In genomic region chr5:103393131-103393754, GRCh38 we compare ENCODE assay signal across 10 cellular contexts.
DNase-seq lines count a peak whose midpoint lies in the region; ATAC-seq, FAIRE-seq and TF ChIP-seq lines count a peak whose summit lies in the region.
"Had no signal": no experiment of that assay in that cellular context is flagged by ENCODE, and none has a peak within 500 bp of the region (broad histone marks: within the 10 kb centered on the region; RNA-seq: fewer than 3 reads in every experiment).

No MANE protein-coding gene starts in this region.

- H3K18ac ChIP-seq in H1 (ENCODE audit: extremely low read depth, low read length) = 0 out of 2 replicates have a peak overlapping the region, but pooled peaks have one; percentile 3

- H3K9me3 Mint-ChIP-seq in nephron progenitor cell = no peaks in the 10 kb centered on the region

- CTCF ChIA-PET in H1 (lab: Charles Lee; ENCODE audit: partially characterized antibody) = interaction anchor here (0.6 to 2.5 kb wide), 35 partner anchors 9 to 525 kb away, joined by 3 to 19 read pairs (median 4); no protein-coding TSS in a partner anchor

- no peaks in the 10 kb centered on the region for H4K20me1 ChIP-seq in H1 (replicated peaks in 1 of 2; ENCODE audit: control insufficient read depth in 1 of 2, insufficient read depth in 2 of 2, low read length in 2 of 2)

- peak; percentile 54 to 65 for TF ChIP-seq RAD21 in H1 (IDR thresholded peaks at IDR 0.05 in 1 of 2, conservative IDR thresholded peaks at IDR 0.05 in 1 of 2; ENCODE audit: low read depth in 2 of 2, low read length in 2 of 2)

- H3K9me3 ChIP-seq in NT2/D1 (ENCODE audit: insufficient read depth, low read length) (no peaks in the 10 kb centered on the region), H1 (ENCODE audit: insufficient read depth in 2 of 2, low read depth in 1 of 2, low read length in 1 of 2) (no peaks in the 10 kb centered on the region)

- H3K27me3 ChIP-seq in NT2/D1 (ENCODE audit: insufficient read depth, insufficient read length) (no peaks in the 10 kb centered on the region), H1 (replicated peaks in 1 of 4; ENCODE audit: control insufficient read depth in 3 of 4, extremely low read depth in 1 of 4, insufficient read depth in 3 of 4, low read length in 3 of 4) (no peaks in the 10 kb centered on the region)
- H3K27me3 ChIP-seq: hepatocyte had no signal

- peak overlapping the region; percentile 96 for H2AFZ ChIP-seq in H1 (ENCODE audit: low read length)
- H2AFZ ChIP-seq: hepatocyte had no signal

- no peak overlapping the region for H4K5ac ChIP-seq in H1 (ENCODE audit: insufficient read length, low read depth, low read length)

- H3K9ac ChIP-seq in NT2/D1 (ENCODE audit: insufficient read length, low read depth) (no peak overlapping the region), H1 (replicated peaks in 1 of 4; ENCODE audit: extremely low read depth in 1 of 4, low read depth in 3 of 4, low read length in 3 of 4) (peak overlapping the region in 1 of 4 experiments; percentile 57; a peak in 1 of 7 replicates)

- TF ChIP-seq CTCF in H1 (IDR thresholded peaks at IDR 0.05; ENCODE audit: control extremely low read depth in 1 of 3, insufficient read depth in 1 of 3, low read depth in 1 of 3, low read length in 3 of 3) = peak in 2 of 3 experiments; percentile 34 to 44; a peak in 3 of 4 replicates
- TF ChIP-seq CTCF in nephron progenitor cell (IDR thresholded peaks at IDR 0.05) = no peak

- H2BK12ac ChIP-seq in H1 (ENCODE audit: low read depth, low read length) = 0 out of 2 replicates have a peak overlapping the region, but pooled peaks have one; percentile 2

- no peak overlapping the region for H3K14ac ChIP-seq in H1 (ENCODE audit: insufficient read length)

- H2BK120ac ChIP-seq in H1 (replicated peaks; ENCODE audit: low read depth, low read length) = no peak overlapping the region

- DNase-seq in EH (ENCODE audit: low read depth) (peak; percentile 85), NT2/D1 (ENCODE audit: low read depth, low spot score) (peak; percentile 20), H1 (ENCODE audit: low read depth in 1 of 2, low spot score in 2 of 2) (no peak), nephron progenitor cell (no peak), kidney glomerular epithelial cell (lab: John Stamatoyannopoulos, UW) (no peak)
- no peak for DNase-seq in activated CD8-positive, alpha-beta memory T cell treated with anti-CD3 and anti-CD28 coated beads, Interleukin-2, amount 50 U/mL, for 4 hours
- no peak for DNase-seq in stimulated activated naive CD4-positive, alpha-beta T cell (lab: John Stamatoyannopoulos, UW)

- TF ChIP-seq POLR2A in H1 (IDR thresholded peaks at IDR 0.05; ENCODE audit: control extremely low read depth in 1 of 2, low read depth in 2 of 2, low read length in 2 of 2) = no peak

- H3K27me3 Mint-ChIP-seq in nephron progenitor cell (ENCODE audit: low read depth, poor library complexity) = no peaks in the 10 kb centered on the region

- POLR2A ChIA-PET in H1 (lab: Charles Lee; ENCODE audit: partially characterized antibody) = interaction anchor here (1.0 kb wide), 1 partner anchor 135 kb away, joined by 3 read pairs; the partner anchor contains the start of gene MACIR

- H3K4me3 ChIP-seq in NT2/D1 (ENCODE audit: insufficient read length, low read depth) (no peak overlapping the region), H1 (ENCODE audit: extremely low read depth in 1 of 4, insufficient read depth in 2 of 4, low read depth in 3 of 4, low read length in 4 of 4) (no peak overlapping the region)
- H3K4me3 ChIP-seq: hepatocyte had no signal

- H3K56ac ChIP-seq in H1 (replicated peaks; ENCODE audit: insufficient read length, low read depth, low read length) = no peak overlapping the region

- no peak overlapping the region for H3K27ac ChIP-seq in H1 (ENCODE audit: low read depth, low read length)
- H3K27ac ChIP-seq: hepatocyte had no signal

- H2BK15ac ChIP-seq in H1 (ENCODE audit: low read length) = no peak overlapping the region; the same call in 1 of the 2 replicates

- H3K36me3 ChIP-seq in NT2/D1 (ENCODE audit: insufficient read depth, insufficient read length, low read length) (no peaks in the 10 kb centered on the region), H1 (ENCODE audit: control insufficient read depth in 2 of 4, insufficient read depth in 4 of 4, low read length in 3 of 4) (no peaks in the 10 kb centered on the region)

- 69% methylated on average over 4 of the region's 4 CpGs; no CpG with 5 or more reads in 1 of the 2 experiments for WGBS in H1 (ENCODE audit: extremely low coverage in 1 of 2, insufficient coverage in 1 of 2, insufficient read length in 1 of 2, insufficient replicate concordance in 2 of 2, low coverage in 1 of 2, low lambda C conversion rate in 2 of 2, missing lambda C conversion rate in 1 of 2), 2 experiments

- no peak overlapping the region for H4K8ac ChIP-seq in H1 (ENCODE audit: extremely low read depth, insufficient read depth, low read length)

- no peak overlapping the region for H3K4me3 Mint-ChIP-seq in nephron progenitor cell

- no peak for ATAC-seq in GM21360 (IDR thresholded peaks at IDR 0.05; ENCODE audit: unreplicated experiment)

- no peak overlapping the region for H3K23ac ChIP-seq in H1 (ENCODE audit: insufficient read length)

- H3K4me1 Mint-ChIP-seq in nephron progenitor cell = peaks cover 31% of the 10 kb centered on the region

- no peak overlapping the region for H2AK5ac ChIP-seq in H1 (ENCODE audit: low read depth, low read length)

- peak; percentile 68 for FAIRE-seq in H1 (lab: Jason Lieb, UNC)
- FAIRE-seq: G401.6 had no signal

- no peaks in the 10 kb centered on the region for H3K79me1 ChIP-seq in H1 (ENCODE audit: low read depth, low read length)

- H2BK5ac ChIP-seq in H1 (ENCODE audit: low read depth, low read length) = no peak overlapping the region

- no peaks in the 10 kb centered on the region for H3K23me2 ChIP-seq in H1 (ENCODE audit: low read depth, low read length)

- TF ChIP-seq EP300 in H1 (IDR thresholded peaks at IDR 0.05; ENCODE audit: borderline replicate concordance in 1 of 2, low read depth in 2 of 2, low read length in 2 of 2) = no peak

- H3K27ac Mint-ChIP-seq in nephron progenitor cell = peak overlapping the region; percentile 81

- H3K36me3 Mint-ChIP-seq in nephron progenitor cell (ENCODE audit: low read depth) = no peaks in the 10 kb centered on the region

- no peak overlapping the region for H4K91ac ChIP-seq in H1 (replicated peaks; ENCODE audit: insufficient read length, low read length)

- no peak overlapping the region for H2BK20ac ChIP-seq in H1 (ENCODE audit: low read length)

- no peaks in the 10 kb centered on the region for H3K79me2 ChIP-seq in H1 (ENCODE audit: control insufficient read depth in 1 of 2, insufficient read depth in 2 of 2, low read length in 2 of 2)
- H3K79me2 ChIP-seq: hepatocyte had no signal

- peak overlapping the region; percentile 29 to 49; a peak in 3 of 4 replicates for H3K4me2 ChIP-seq in H1 (ENCODE audit: insufficient read depth in 1 of 2, low read depth in 2 of 2, low read length in 2 of 2)
- H3K4me2 ChIP-seq: hepatocyte had no signal

- no peak overlapping the region for H3K4ac ChIP-seq in H1 (replicated peaks; ENCODE audit: insufficient read length, low read depth, low read length)

- H3K4me1 ChIP-seq in NT2/D1 (ENCODE audit: insufficient read depth, insufficient read length) = no peaks in the 10 kb centered on the region
- peaks cover 0 to 17% (median 11%) of the 10 kb centered on the region in 4 experiments; a peak in 4 of 7 replicates for H3K4me1 ChIP-seq in H1 (replicated peaks in 1 of 4; ENCODE audit: control insufficient read depth in 3 of 4, insufficient read depth in 4 of 4, low read length in 3 of 4)

TF ChIP-seq in H1, 55 proteins besides CTCF, POLR2A, EP300 and RAD21:
- TF ChIP-seq ASH2L (IDR thresholded peaks at IDR 0.05; ENCODE audit: low read length) = peak; percentile 32
- TF ChIP-seq SP1 (IDR thresholded peaks at IDR 0.05; ENCODE audit: low read depth, low read length) = 0 out of 2 replicates have a peak, but pooled peaks have one; percentile 6
- no peak for TF ChIP-seq SRF (IDR thresholded peaks at IDR 0.05; ENCODE audit: low read depth, low read length)

Comparison
In these comparisons a context has a peak if more than half of its experiments do, and no peak if none do; other contexts are left out.
1. DNase-seq: peak in EH (single experiment) and NT2/D1 (single experiment); none in H1 (0 of 2), nephron progenitor cell (single experiment), activated CD8-positive, alpha-beta memory T cell treated with anti-CD3 and anti-CD28 coated beads, Interleukin-2, amount 50 U/mL, for 4 hours (single experiment), stimulated activated naive CD4-positive, alpha-beta T cell (0 of 6) and kidney glomerular epithelial cell (single experiment).